8 cellular contexts compared by ENCODE assay signal in genomic region chr6:73262701-73263569, GRCh38. TPM values are rescaled to one million over a fixed set of nuclear protein-coding genes. Genes with fewer than 3 reads are reported as not detected.
DNase-seq lines count a peak whose midpoint lies in the region; ATAC-seq, FAIRE-seq and TF ChIP-seq lines count a peak whose summit lies in the region.

KHDC1 (minus strand) TSS chr6:73263196; CDS start chr6:73242517, 20,679 bp downstream.

- POLR2A ChIA-PET in activated CD4-positive, alpha-beta memory T cell treated with anti-CD3 and anti-CD28 coated beads for 36 hours (lab: Charles Lee) = interaction anchor here (1.1 kb wide), 1 partner anchor 46 kb away, joined by 3 read pairs; no protein-coding TSS in a partner anchor
- POLR2A ChIA-PET in H1 (lab: Charles Lee; ENCODE audit: partially characterized antibody) = interaction anchor here (0.7 to 1.0 kb wide), 4 partner anchors 12 to 160 kb away, joined by 3 to 5 read pairs (median 3); no protein-coding TSS in a partner anchor

- no peak for TF ChIP-seq EP300 in H1 (IDR thresholded peaks at IDR 0.05; ENCODE audit: borderline replicate concordance in 1 of 2, low read depth in 2 of 2, low read length in 2 of 2)

- peak; percentile 13 for TF ChIP-seq CTCF in AG09309 (IDR thresholded peaks at IDR 0.05; ENCODE audit: control insufficient read depth, insufficient read depth, low read depth, low read length, missing control alignments)
- TF ChIP-seq CTCF in H1 (IDR thresholded peaks at IDR 0.05; ENCODE audit: control extremely low read depth in 1 of 3, insufficient read depth in 1 of 3, low read depth in 1 of 3, low read length in 3 of 3) = no peak

- H3K9ac ChIP-seq in H1 (replicated peaks in 1 of 4; ENCODE audit: extremely low read depth in 1 of 4, low read depth in 3 of 4, low read length in 3 of 4) = peak within 1 kb of the TSS in 3 of 4 experiments; percentile 40 to 50 (median 42); a peak in 6 of 7 replicates

- no peaks in the 10 kb centered on the region for H3K9me3 ChIP-seq in H1 (ENCODE audit: insufficient read depth in 2 of 2, low read depth in 1 of 2, low read length in 1 of 2)
- no peaks in the 10 kb centered on the region for H3K9me3 ChIP-seq in mononuclear cell (ENCODE audit: low read depth, low read length)

- peak within 1 kb of the TSS; percentile 75 to 84 for H3K4me2 ChIP-seq in H1 (ENCODE audit: insufficient read depth in 1 of 2, low read depth in 2 of 2, low read length in 2 of 2)

- peaks cover 0 to 2% (median under 1%) of the 10 kb centered on the region in 4 experiments; a peak in 1 of 8 replicates for H3K36me3 ChIP-seq in H1 (ENCODE audit: control insufficient read depth in 2 of 4, insufficient read depth in 4 of 4, low read length in 3 of 4)

- peak within 1 kb of the TSS; percentile 73 for H3K4me3 Mint-ChIP-seq in activated CD4-positive, alpha-beta memory T cell treated with anti-CD3 and anti-CD28 coated beads for 36 hours

- H2BK20ac ChIP-seq in H1 (ENCODE audit: low read length) = no peak within 1 kb of the TSS; the same call in 1 of the 2 replicates

- H3K27me3 ChIP-seq in H1 (replicated peaks in 1 of 4; ENCODE audit: control insufficient read depth in 3 of 4, extremely low read depth in 1 of 4, insufficient read depth in 3 of 4, low read length in 3 of 4) (no peaks in the 10 kb centered on the region), mononuclear cell (ENCODE audit: insufficient read depth, low read length) (no peaks in the 10 kb centered on the region)

- peak; percentile 76 for TF ChIP-seq POLR2A in GM18526 (IDR thresholded peaks at IDR 0.05; ENCODE audit: extremely low read depth, insufficient read length)
- peak; percentile 50 to 79 for TF ChIP-seq POLR2A in H1 (IDR thresholded peaks at IDR 0.05; ENCODE audit: control extremely low read depth in 1 of 2, low read depth in 2 of 2, low read length in 2 of 2)

- peaks cover 6% of the 10 kb centered on the region; the same call in 1 of the 2 replicates for H3K79me1 ChIP-seq in H1 (ENCODE audit: low read depth, low read length)

- intact Hi-C loops in activated CD4-positive, alpha-beta memory T cell treated with anti-CD3 and anti-CD28 coated beads for 36 hours (cut with micrococcal nuclease) = loop anchor here (1.0 to 5.0 kb wide), 3 partner anchors 46 to 642 kb away; no protein-coding TSS in a partner anchor

- no peak within 1 kb of the TSS for H3K14ac ChIP-seq in H1 (ENCODE audit: insufficient read length)

- H4K91ac ChIP-seq in H1 (replicated peaks; ENCODE audit: insufficient read length, low read length) = peak within 1 kb of the TSS; percentile 34

- H3K4me1 Mint-ChIP-seq in activated CD4-positive, alpha-beta memory T cell treated with anti-CD3 and anti-CD28 coated beads for 36 hours (ENCODE audit: low read depth) = peaks cover 25% of the 10 kb centered on the region

- H3K4me3 ChIP-seq in AG09309 (ENCODE audit: control insufficient read depth, low read depth, low read length) = peak within 1 kb of the TSS; percentile 92
- peak within 1 kb of the TSS; percentile 47 to 70 (median 59) for H3K4me3 ChIP-seq in H1 (ENCODE audit: extremely low read depth in 1 of 4, insufficient read depth in 2 of 4, low read depth in 3 of 4, low read length in 4 of 4)
- H3K4me3 ChIP-seq in mononuclear cell (ENCODE audit: low read length) = peak within 1 kb of the TSS; percentile 61

- no peaks in the 10 kb centered on the region for H3K9me3 Mint-ChIP-seq in activated CD4-positive, alpha-beta memory T cell treated with anti-CD3 and anti-CD28 coated beads for 36 hours

- no peak within 1 kb of the TSS for H3K23ac ChIP-seq in H1 (ENCODE audit: insufficient read length)

- H3K27ac Mint-ChIP-seq in activated CD4-positive, alpha-beta memory T cell treated with anti-CD3 and anti-CD28 coated beads for 36 hours = peak within 1 kb of the TSS; percentile 34

- TF ChIP-seq RAD21 in H1 (IDR thresholded peaks at IDR 0.05 in 1 of 2, conservative IDR thresholded peaks at IDR 0.05 in 1 of 2; ENCODE audit: low read depth in 2 of 2, low read length in 2 of 2) = peak; percentile 5 to 16; a peak in 1 of 4 replicates

- peaks cover 7% of the 10 kb centered on the region for H3K36me3 Mint-ChIP-seq in activated CD4-positive, alpha-beta memory T cell treated with anti-CD3 and anti-CD28 coated beads for 36 hours

- no peak within 1 kb of the TSS for H2BK5ac ChIP-seq in H1 (ENCODE audit: low read depth, low read length)

- H2BK12ac ChIP-seq in H1 (ENCODE audit: low read depth, low read length) = no peak within 1 kb of the TSS; the same call in 1 of the 2 replicates

- peak within 1 kb of the TSS; percentile 53; the same call in 1 of the 2 replicates for H3K18ac ChIP-seq in H1 (ENCODE audit: extremely low read depth, low read length)

- H3K23me2 ChIP-seq in H1 (ENCODE audit: low read depth, low read length) = peaks cover 6% of the 10 kb centered on the region; the same call in 1 of the 2 replicates

- H3K79me2 ChIP-seq in H1 (ENCODE audit: control insufficient read depth in 1 of 2, insufficient read depth in 2 of 2, low read length in 2 of 2) = peaks cover 0 to 15% of the 10 kb centered on the region in 2 experiments; a peak in 1 of 4 replicates

- H3K4ac ChIP-seq in H1 (replicated peaks; ENCODE audit: insufficient read length, low read depth, low read length) = peak within 1 kb of the TSS; percentile 94

- H3K4me1 ChIP-seq in H1 (replicated peaks in 1 of 4; ENCODE audit: control insufficient read depth in 3 of 4, insufficient read depth in 4 of 4, low read length in 3 of 4) (peaks cover 0 to 9% (median 5%) of the 10 kb centered on the region in 4 experiments; a peak in 4 of 7 replicates), mononuclear cell (ENCODE audit: insufficient read depth, low read length) (peaks cover 9% of the 10 kb centered on the region)

- H2AFZ ChIP-seq in H1 (ENCODE audit: low read length) = peak within 1 kb of the TSS; percentile 40; the same call in 1 of the 2 replicates

- peak within 1 kb of the TSS; percentile 69 for H4K5ac ChIP-seq in H1 (ENCODE audit: insufficient read length, low read depth, low read length)

- peak within 1 kb of the TSS; percentile 76; the same call in 1 of the 2 replicates for H2AK5ac ChIP-seq in H1 (ENCODE audit: low read depth, low read length)

- FAIRE-seq in H1 (lab: Jason Lieb, UNC) = no peak

- H3K56ac ChIP-seq in H1 (replicated peaks; ENCODE audit: insufficient read length, low read depth, low read length) = peak within 1 kb of the TSS; percentile 67

- H2BK120ac ChIP-seq in H1 (replicated peaks; ENCODE audit: low read depth, low read length) = no peak within 1 kb of the TSS

- H2BK15ac ChIP-seq in H1 (ENCODE audit: low read length) = no peak within 1 kb of the TSS

- peak within 1 kb of the TSS; percentile 41; the same call in 1 of the 2 replicates for H3K27ac ChIP-seq in H1 (ENCODE audit: low read depth, low read length)

- H4K20me1 ChIP-seq in H1 (replicated peaks in 1 of 2; ENCODE audit: control insufficient read depth in 1 of 2, insufficient read depth in 2 of 2, low read length in 2 of 2) = peaks cover 0 to 4% of the 10 kb centered on the region in 2 experiments

- no peaks in the 10 kb centered on the region for H3K27me3 Mint-ChIP-seq in activated CD4-positive, alpha-beta memory T cell treated with anti-CD3 and anti-CD28 coated beads for 36 hours

- ATAC-seq in HG03064 (IDR thresholded peaks at IDR 0.05; ENCODE audit: low read depth, unreplicated experiment) = peak; percentile 87

- DNase-seq in AG09309 (ENCODE audit: low read depth) (no peak), NCI-H345 treated with DMSO at 0.1 percent for 48 hours (lab: John Stamatoyannopoulos, UW; ENCODE audit: unreplicated experiment) (peak; percentile 60), H1 (ENCODE audit: low read depth in 1 of 2, low spot score in 2 of 2) (peak; percentile 50 to 74)
- peak; percentile 71 for DNase-seq in activated CD4-positive, alpha-beta memory T cell treated with anti-CD3 and anti-CD28 coated beads for 36 hours
- peak; percentile 52 to 55 for DNase-seq in stimulated activated CD8-positive, alpha-beta memory T cell treated with anti-CD3 and anti-CD28 coated beads, Interleukin-2, amount 100 ng/mL, for 48 hours (ENCODE audit: low read depth in 2 of 2)

- peak within 1 kb of the TSS; percentile 96 for H4K8ac ChIP-seq in H1 (ENCODE audit: extremely low read depth, insufficient read depth, low read length)

- 11% methylated on average over 24 of the region's 63 CpGs; no CpG with 5 or more reads in 1 of the 2 experiments for WGBS in H1 (ENCODE audit: extremely low coverage in 1 of 2, insufficient coverage in 1 of 2, insufficient read length in 1 of 2, insufficient replicate concordance in 2 of 2, low coverage in 1 of 2, low lambda C conversion rate in 2 of 2, missing lambda C conversion rate in 1 of 2), 2 experiments

- CTCF ChIA-PET in activated CD4-positive, alpha-beta memory T cell treated with anti-CD3 and anti-CD28 coated beads for 36 hours (lab: Charles Lee) = interaction anchor here (0.9 kb wide), 1 partner anchor 126 kb away, joined by 4 read pairs; no protein-coding TSS in a partner anchor
- CTCF ChIA-PET in H1 (lab: Charles Lee; ENCODE audit: partially characterized antibody) = interaction anchor here (0.7 to 1.1 kb wide), 3 partner anchors 28 to 62 kb away, joined by 3 to 4 read pairs (median 3); no protein-coding TSS in a partner anchor

TF ChIP-seq in H1, 55 proteins besides CTCF, POLR2A, EP300 and RAD21 (continues in another document):
- TF ChIP-seq YY1 (IDR thresholded peaks at IDR 0.05; ENCODE audit: low read depth, low read length) (no peak), JUND (IDR thresholded peaks at IDR 0.05; ENCODE audit: low read length) (no peak), CBX5 (IDR thresholded peaks at IDR 0.05; ENCODE audit: low read depth, low read length) (no peak), MAX (IDR thresholded peaks at IDR 0.05) (peak; percentile 93), FOSL1 (IDR thresholded peaks at IDR 0.05; ENCODE audit: insufficient read depth, low read depth, low read length) (no peak), CTBP2 (IDR thresholded peaks at IDR 0.05; ENCODE audit: borderline replicate concordance, insufficient read depth, insufficient read length, low read length) (no peak), NANOG (IDR thresholded peaks at IDR 0.05; ENCODE audit: insufficient read depth, low read depth, low read length, poor library complexity, severe bottlenecking) (no peak)

RNA-seq across cellular contexts. Expression of gene KHDC1, which starts in this region (rescaled TPM):
- total RNA-seq in activated CD4-positive, alpha-beta memory T cell treated with anti-CD3 and anti-CD28 coated beads for 36 hours = 1 to 10 TPM; 4.0 to 4.6 TPM
- total RNA-seq in H1 (2021; fragmentation: NEBNext Ultra II Directional; extraction: Animal tissue kit (Norgen Biotek cat#: 25700)) = 4.3 and 4.6 TPM in 2 replicates
- 7.3 and 9.4 TPM in 2 replicates for polyA plus RNA-seq in H1 (2011; rRNA removed)
- polyA plus RNA-seq in H1 (2011; cell fraction: cytosol; rRNA removed) = 8.7 TPM
- 11.6 TPM for polyA plus RNA-seq in H1 (2011; cell fraction: nucleus; rRNA removed)
- polyA plus RNA-seq in H1 (2012, experiment 1 of 2) = 4.6 to 7.1 TPM (median 6.2 TPM) in 4 replicates
- 4.1 TPM for polyA plus RNA-seq in H1 (2012, experiment 2 of 2)
- polyA plus RNA-seq in H1 (2013, experiment 1 of 2) = 5.9 TPM
- polyA plus RNA-seq in H1 (2013, experiment 2 of 2) = 5.4 TPM
- polyA minus RNA-seq in H1 (2011; rRNA and poly(A)+ RNA removed) = 4.0 and 6.5 TPM in 2 replicates
- polyA minus RNA-seq in H1 (2011; cell fraction: cytosol; rRNA and poly(A)+ RNA removed) = 6.2 TPM
- 16.7 TPM for polyA minus RNA-seq in H1 (2011; cell fraction: nucleus; rRNA and poly(A)+ RNA removed)
- 0.21 TPM for total RNA-seq in mononuclear cell
